ENCODE assay signal across 11 cellular contexts in the genomic region with DNA sequence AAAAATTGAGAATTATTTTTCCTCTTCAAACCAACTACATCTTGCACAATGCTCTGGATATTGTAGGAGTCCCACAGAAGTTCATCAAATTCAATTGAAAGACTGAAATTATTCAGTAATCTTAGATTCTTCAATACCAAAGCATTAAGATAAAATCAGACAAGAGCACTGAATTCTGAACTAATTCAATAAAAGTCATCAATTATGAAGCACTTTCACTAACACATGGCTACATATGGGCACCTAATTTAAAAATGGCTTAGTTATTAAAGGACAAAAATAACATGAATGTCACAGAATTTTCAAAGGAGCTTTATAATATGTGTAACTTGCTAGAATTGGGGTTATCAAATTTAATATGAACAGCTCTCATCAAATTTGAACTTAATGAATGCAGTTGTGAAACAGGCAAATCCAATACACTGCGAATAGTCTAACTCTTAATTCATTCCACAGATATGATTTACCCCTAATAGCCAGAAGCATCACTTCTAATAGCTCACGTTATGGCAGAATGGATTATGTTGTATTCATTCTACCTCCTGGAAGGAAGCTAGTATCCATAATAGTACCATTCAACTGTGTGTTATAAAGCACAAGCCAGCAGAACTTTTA.
"Had no signal": no experiment of that assay in that cellular context is flagged by ENCODE, and none has a peak within 500 bp of the region (broad histone marks: within the 10 kb centered on the region; RNA-seq: fewer than 3 reads in every experiment).

No MANE protein-coding gene starts in this region.

- H3K36me3 ChIP-seq: HAP-1 had no signal

- ATAC-seq: GM23338, HCT116 had no signal

- H2AFZ ChIP-seq: GM23248, GM23338 had no signal

- H3K4me3 ChIP-seq: GM23248, GM23338, HAP-1 had no signal

- H3K4me1 ChIP-seq: HAP-1 had no signal

- FAIRE-seq: H1, H54 had no signal

- H3K27ac ChIP-seq: GM23248 had no signal

- DNase-seq: GM23248, GOT3, H7, H9, HCEC 1CT, HFFc6 had no signal

- H3K9me3 ChIP-seq: HAP-1 had no signal

- H3K9ac ChIP-seq: GM23248 had no signal

- H3K4me2 ChIP-seq: GM23338 had no signal
